ENCODE assay signal across 6 cellular contexts in genomic region chr10:133379801-133380666, GRCh38. TPM values are rescaled to one million over a fixed set of nuclear protein-coding genes. Genes with fewer than 3 reads are reported as not detected.
A peak's percentile ranks its signal among the peaks of the same experiment; 100 is the strongest.
DNase-seq lines count a peak whose midpoint lies in the region; ATAC-seq and TF ChIP-seq lines count a peak whose summit lies in the region.

No MANE protein-coding gene starts in this region.

- no peaks in the 10 kb centered on the region for H3K9me2 ChIP-seq in hepatocyte (replicated peaks; ENCODE audit: insufficient read depth)

- H3K4me2 ChIP-seq in hepatocyte, result peak overlapping the region; percentile 95

- no peaks in the 10 kb centered on the region for H3K36me3 Mint-ChIP-seq in activated T-cell treated with anti-CD3 and anti-CD28 coated beads, Interleukin-2, amount 50 U/mL, for 4 hours (ENCODE audit: insufficient read depth)

- H3K4me3 ChIP-seq in hepatocyte, result peak overlapping the region; percentile 98
- peak overlapping the region; percentile 71 for H3K4me3 ChIP-seq in upper lobe of right lung

- 94% methylated on average over 31 of the region's 36 CpGs for WGBS in hepatocyte (ENCODE audit: low lambda C conversion rate, missing lambda C conversion rate)

- H3K27ac ChIP-seq in hepatocyte, result peak overlapping the region; percentile 84
- peak overlapping the region; percentile 47 for H3K27ac ChIP-seq in upper lobe of right lung

- H3K9me3 ChIP-seq in hepatocyte (ENCODE audit: low read depth), result no peaks in the 10 kb centered on the region
- no peaks in the 10 kb centered on the region for H3K9me3 ChIP-seq in upper lobe of right lung

- no peak for DNase-seq in activated T-cell treated with anti-CD3 and anti-CD28 coated beads, Interleukin-2, amount 50 U/mL, for 4 hours
- DNase-seq in activated T-cell treated with anti-CD3 and anti-CD28 coated beads, Interleukin-2, amount 50 U/mL, for 48 hours, result no peak
- DNase-seq in hepatocyte (ENCODE audit: low spot score) (no peak), upper lobe of right lung (peak; percentile 73), NCI-H1436 (lab: John Stamatoyannopoulos, UW) (no peak), NCI-H146 (lab: John Stamatoyannopoulos, UW) (no peak)

- no peaks in the 10 kb centered on the region for H4K20me1 ChIP-seq in hepatocyte (ENCODE audit: insufficient read depth, poor library complexity, severe bottlenecking)

- H3K27me3 ChIP-seq in hepatocyte (no peaks in the 10 kb centered on the region), upper lobe of right lung (no peaks in the 10 kb centered on the region)

- H3K9me3 Mint-ChIP-seq in activated T-cell treated with anti-CD3 and anti-CD28 coated beads, Interleukin-2, amount 50 U/mL, for 4 hours, result no peaks in the 10 kb centered on the region

- ATAC-seq in activated T-cell treated with anti-CD3 and anti-CD28 coated beads, Interleukin-2, amount 50 U/mL, for 4 hours, result peak in 1 of 2 donors; percentile 1
- peak; percentile 4 for ATAC-seq in upper lobe of right lung

- TF ChIP-seq CTCF in hepatocyte (IDR thresholded peaks at IDR 0.05; ENCODE audit: poor library complexity) (no peak), upper lobe of right lung (IDR thresholded peaks at IDR 0.05) (no peak)

- H3K79me2 ChIP-seq in hepatocyte, result peaks cover 9% of the 10 kb centered on the region

- H3K36me3 ChIP-seq in hepatocyte (replicated peaks; ENCODE audit: insufficient read depth, low read depth), result no peaks in the 10 kb centered on the region
- H3K36me3 ChIP-seq in upper lobe of right lung, result no peaks in the 10 kb centered on the region

- peak overlapping the region; percentile 99 for H2AFZ ChIP-seq in hepatocyte

- intact Hi-C loops in upper lobe of right lung (cut with DNase I), result no loop called here

- H3K27me3 Mint-ChIP-seq in activated T-cell treated with anti-CD3 and anti-CD28 coated beads, Interleukin-2, amount 50 U/mL, for 4 hours (ENCODE audit: low read depth), result no peaks in the 10 kb centered on the region

- H3K4me1 ChIP-seq in hepatocyte (ENCODE audit: insufficient read depth) (peaks cover 13% of the 10 kb centered on the region), upper lobe of right lung (peaks cover 8% of the 10 kb centered on the region)

- peak overlapping the region; percentile 72 for H3K4me3 Mint-ChIP-seq in activated T-cell treated with anti-CD3 and anti-CD28 coated beads, Interleukin-2, amount 50 U/mL, for 4 hours

- H3K4me1 Mint-ChIP-seq in activated T-cell treated with anti-CD3 and anti-CD28 coated beads, Interleukin-2, amount 50 U/mL, for 4 hours (ENCODE audit: low read depth), result peaks cover 12% of the 10 kb centered on the region

RNA-seq across cellular contexts. Expression of gene PAOX, which starts 1.0 kb away (rescaled TPM):
- 1 to 10 TPM; 2.6 to 3.2 (median 2.9) TPM for total RNA-seq in activated T-cell treated with anti-CD3 and anti-CD28 coated beads, Interleukin-2, amount 50 U/mL, for 4 hours
- total RNA-seq in hepatocyte (11.5 and 12.7 TPM in 2 replicates), upper lobe of right lung (6.0 TPM)
- 19.6 and 27.6 TPM in 2 replicates for polyA plus RNA-seq in hepatocyte

RNA-seq across cellular contexts. Expression of gene ECHS1, which starts 6.9 kb away (rescaled TPM):
- total RNA-seq in activated T-cell treated with anti-CD3 and anti-CD28 coated beads, Interleukin-2, amount 50 U/mL, for 4 hours, result 10 to 100 TPM; 53.1 to 55.6 (median 53.9) TPM
- total RNA-seq in hepatocyte (146 TPM in 2 replicates), upper lobe of right lung (55.8 TPM)
- 167 and 204 TPM in 2 replicates for polyA plus RNA-seq in hepatocyte

RNA-seq across cellular contexts. Expression of gene MTG1, which starts 13.9 kb away (rescaled TPM):
- 10 to 100 TPM; 60.3 to 68.1 (median 67.1) TPM for total RNA-seq in activated T-cell treated with anti-CD3 and anti-CD28 coated beads, Interleukin-2, amount 50 U/mL, for 4 hours
- total RNA-seq in hepatocyte (53.2 and 57.0 TPM in 2 replicates), upper lobe of right lung (33.0 TPM)
- 154 and 180 TPM in 2 replicates for polyA plus RNA-seq in hepatocyte

RNA-seq across cellular contexts. Expression of gene FUOM, which starts 22.2 kb away (rescaled TPM):
- total RNA-seq in activated T-cell treated with anti-CD3 and anti-CD28 coated beads, Interleukin-2, amount 50 U/mL, for 4 hours, result 10 to 100 TPM; 40.7 to 47.4 (median 46.6) TPM
- total RNA-seq in hepatocyte, result 17.3 and 34.6 TPM in 2 replicates
- polyA plus RNA-seq in hepatocyte, result 31.1 and 35.0 TPM in 2 replicates
- total RNA-seq in upper lobe of right lung, result 21.2 TPM

RNA-seq across cellular contexts. Expression of gene PRAP1, which starts 32.9 kb away (rescaled TPM):
- not detected for total RNA-seq in activated T-cell treated with anti-CD3 and anti-CD28 coated beads, Interleukin-2, amount 50 U/mL, for 4 hours
- total RNA-seq in hepatocyte (146 and 156 TPM in 2 replicates), upper lobe of right lung (not detected)
- 178 and 324 TPM in 2 replicates for polyA plus RNA-seq in hepatocyte
